In the genomic region with DNA sequence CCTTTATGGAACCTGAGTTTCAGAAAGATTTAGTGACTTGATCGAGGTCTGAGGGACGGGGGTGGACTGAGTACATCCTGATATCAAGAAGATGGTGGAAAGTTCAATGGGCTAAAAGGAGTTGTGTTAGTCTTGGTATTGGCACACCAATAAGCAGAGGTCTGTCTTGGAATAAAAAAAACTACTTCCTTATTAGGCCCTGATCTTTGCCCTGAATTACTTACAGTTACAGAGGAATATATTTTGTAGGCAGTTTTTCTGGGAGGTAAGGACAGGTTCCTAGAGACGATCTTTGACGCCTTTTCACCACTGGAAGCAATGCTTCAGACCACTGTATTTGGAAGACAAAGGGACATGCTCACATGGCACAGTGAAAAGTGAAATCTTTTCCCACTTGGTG, we compare ENCODE assay signal across 10 cellular contexts. TPM values are rescaled to one million over a fixed set of nuclear protein-coding genes. Genes with fewer than 3 reads are reported as not detected.
A peak's percentile ranks its signal among the peaks of the same experiment; 100 is the strongest.
DNase-seq lines count a peak whose midpoint lies in the region; ATAC-seq and TF ChIP-seq lines count a peak whose summit lies in the region.
"Had no signal": no experiment of that assay in that cellular context is flagged by ENCODE, and none has a peak within 500 bp of the region (broad histone marks: within the 10 kb centered on the region; RNA-seq: fewer than 3 reads in every experiment).

No MANE protein-coding gene starts in this region.

- peaks cover 4% of the 10 kb centered on the region; the same call in 1 of the 2 replicates for H3F3A ChIP-seq in SU-DHL-6 (ENCODE audit: insufficient read depth)

- H3K27ac ChIP-seq in SU-DHL-6 (ENCODE audit: low read depth, low read length) (no peak overlapping the region), hepatocyte (no peak overlapping the region), thoracic aorta (peak overlapping the region; percentile 77 to 78)

- H3K4me3 ChIP-seq in SU-DHL-6 (ENCODE audit: insufficient read depth, low read length, poor library complexity, severe bottlenecking) = peak overlapping the region; percentile 48
- H3K4me3 ChIP-seq in hepatocyte = no peak overlapping the region
- peak overlapping the region; percentile 72 for H3K4me3 ChIP-seq in thoracic aorta

- H3K36me3 ChIP-seq in SU-DHL-6 (ENCODE audit: low read length) (no peaks in the 10 kb centered on the region), hepatocyte (replicated peaks; ENCODE audit: insufficient read depth, low read depth) (no peaks in the 10 kb centered on the region), thoracic aorta (no peaks in the 10 kb centered on the region)

- WGBS in hepatocyte (ENCODE audit: low lambda C conversion rate, missing lambda C conversion rate) = 59% methylated on average over 4 of the region's 4 CpGs

- H3K27ac Mint-ChIP-seq in activated naive CD4-positive, alpha-beta T cell treated with anti-CD3 and anti-CD28 coated beads, Interleukin-2, amount 50 U/mL, for 24 hours = no peak overlapping the region

- intact Hi-C loops in posterior vena cava (cut with DNase I) = no loop called here

- no peaks in the 10 kb centered on the region for H3K36me3 Mint-ChIP-seq in activated naive CD4-positive, alpha-beta T cell treated with anti-CD3 and anti-CD28 coated beads, Interleukin-2, amount 50 U/mL, for 24 hours

- peak overlapping the region; percentile 51 for H3K4me2 ChIP-seq in SU-DHL-6 (ENCODE audit: low read depth, low read length, poor library complexity, severe bottlenecking)
- H3K4me2 ChIP-seq in hepatocyte = peak overlapping the region; percentile 90

- TF ChIP-seq CTCF in SU-DHL-6 (IDR thresholded peaks at IDR 0.05; ENCODE audit: insufficient read depth, low read length, poor library complexity, severe bottlenecking) = no peak
- no peak for TF ChIP-seq CTCF in hepatocyte (IDR thresholded peaks at IDR 0.05; ENCODE audit: poor library complexity)
- no peak for TF ChIP-seq CTCF in thoracic aorta (IDR thresholded peaks at IDR 0.05)

- peaks cover 7% of the 10 kb centered on the region for H3K4me1 Mint-ChIP-seq in activated naive CD4-positive, alpha-beta T cell treated with anti-CD3 and anti-CD28 coated beads, Interleukin-2, amount 50 U/mL, for 24 hours

- H3K27me3 Mint-ChIP-seq in activated naive CD4-positive, alpha-beta T cell treated with anti-CD3 and anti-CD28 coated beads, Interleukin-2, amount 50 U/mL, for 24 hours = peaks cover 6% of the 10 kb centered on the region

- H3K4me1 ChIP-seq in hepatocyte (ENCODE audit: insufficient read depth) = no peaks in the 10 kb centered on the region
- H3K4me1 ChIP-seq in thoracic aorta (ENCODE audit: control insufficient read depth in 1 of 2, low read depth in 2 of 2) = peaks cover 0 to 11% of the 10 kb centered on the region in 2 donors

- peak overlapping the region; percentile 33 for H3K4me3 Mint-ChIP-seq in activated naive CD4-positive, alpha-beta T cell treated with anti-CD3 and anti-CD28 coated beads, Interleukin-2, amount 50 U/mL, for 24 hours

- H2AFZ ChIP-seq in SU-DHL-6 (ENCODE audit: low read depth, low read length, severe bottlenecking) = peak overlapping the region; percentile 71
- H2AFZ ChIP-seq in hepatocyte = peak overlapping the region; percentile 63

- H3K9me2 ChIP-seq in SU-DHL-6 (replicated peaks; ENCODE audit: insufficient read depth, low read length) = no peaks in the 10 kb centered on the region
- H3K9me2 ChIP-seq in hepatocyte (replicated peaks; ENCODE audit: insufficient read depth) = no peaks in the 10 kb centered on the region

- ATAC-seq in thoracic aorta (ENCODE audit: insufficient number of reproducible peaks, low FRiP score, low read depth) (no peak), GM18858 (IDR thresholded peaks at IDR 0.05; ENCODE audit: unreplicated experiment) (no peak)

- H3K9me3 ChIP-seq in SU-DHL-6 (ENCODE audit: insufficient read depth, low read length) (no peaks in the 10 kb centered on the region), hepatocyte (ENCODE audit: low read depth) (no peaks in the 10 kb centered on the region), thoracic aorta (no peaks in the 10 kb centered on the region)

- no peaks in the 10 kb centered on the region for H3K9me3 Mint-ChIP-seq in activated naive CD4-positive, alpha-beta T cell treated with anti-CD3 and anti-CD28 coated beads, Interleukin-2, amount 50 U/mL, for 24 hours

- H4K20me1 ChIP-seq in SU-DHL-6 (ENCODE audit: low read depth, low read length) = no peaks in the 10 kb centered on the region
- H4K20me1 ChIP-seq in hepatocyte (ENCODE audit: insufficient read depth, poor library complexity, severe bottlenecking) = no peaks in the 10 kb centered on the region

- H3K79me2 ChIP-seq in SU-DHL-6 (ENCODE audit: insufficient read depth, low read length) = no peaks in the 10 kb centered on the region
- H3K79me2 ChIP-seq in hepatocyte = no peaks in the 10 kb centered on the region

- no peaks in the 10 kb centered on the region for H3K27me3 ChIP-seq in SU-DHL-6 (ENCODE audit: low read length)
- no peaks in the 10 kb centered on the region for H3K27me3 ChIP-seq in hepatocyte
- H3K27me3 ChIP-seq in thoracic aorta (replicated peaks; ENCODE audit: insufficient read depth) = no peaks in the 10 kb centered on the region

- no peak overlapping the region for H3K9ac ChIP-seq in SU-DHL-6 (ENCODE audit: low read length)

- no peak for DNase-seq in activated naive CD4-positive, alpha-beta T cell treated with Interleukin-2 at 50 U/mL for 16 hours
- DNase-seq in hepatocyte (ENCODE audit: low spot score) = no peak
- DNase-seq in thoracic aorta (ENCODE audit: low spot score) = no peak
- no peak for DNase-seq in iPS-NIHi7 (ENCODE audit: extremely low spot score)
- no peak for DNase-seq in posterior vena cava (ENCODE audit: low spot score)
- DNase-seq: activated CD4-positive, alpha-beta T cell treated with anti-CD3 and anti-CD28 coated beads for 1 hour; cortex of kidney had no signal

RNA-seq across cellular contexts. Expression of gene XK, which starts 0.7 kb away (rescaled TPM):
- 2.9 and 3.5 TPM in 2 replicates for total RNA-seq in hepatocyte
- polyA plus RNA-seq in hepatocyte = 0.07 and 1.2 TPM in 2 replicates
- total RNA-seq in thoracic aorta = 1 to 10 TPM; 1.5 to 1.6 TPM
- 1 to 10 TPM; 1.6 to 1.7 TPM for total RNA-seq in posterior vena cava

Comparison
In these comparisons a context has a peak if more than half of its experiments do, and no peak if none do; other contexts are left out.
1. H3K27ac ChIP-seq: peak in thoracic aorta (2 of 2); none in SU-DHL-6 (single experiment) and hepatocyte (single experiment).